ENCODE assay signal across 1 cellular context in genomic region chr13:51921790-51922740, GRCh38.
A peak's percentile ranks its signal among the peaks of the same experiment; 100 is the strongest.
TF ChIP-seq lines count a peak whose summit lies in the region.

No MANE protein-coding gene starts in this region.

TF ChIP-seq in K562, 482 proteins besides CTCF, POLR2A, EP300 and RAD21 (continued from another document and continues in another):
- no peak for TF ChIP-seq AFF4 (CRISPR knock-in tag; IDR thresholded peaks at IDR 0.05)
- TF ChIP-seq JUN (IDR thresholded peaks at IDR 0.05; ENCODE audit: borderline replicate concordance, low read depth, low read length): peak; percentile 72
- no peak for TF ChIP-seq JUN (CRISPR knock-in tag; IDR thresholded peaks at IDR 0.05; ENCODE audit: borderline replicate concordance)
- TF ChIP-seq ZNF384 (IDR thresholded peaks at IDR 0.05; ENCODE audit: low read depth, low read length): peak; percentile 63
- no peak for TF ChIP-seq MIER1 (IDR thresholded peaks at IDR 0.05; ENCODE audit: low read depth)
- 0 out of 2 replicates have a peak, but pooled peaks have one; percentile 13 for TF ChIP-seq ZBTB40 (IDR thresholded peaks at IDR 0.05)
- TF ChIP-seq ZBTB40 (CRISPR knock-in tag; IDR thresholded peaks at IDR 0.05): no peak
- TF ChIP-seq GTF2F1 (IDR thresholded peaks at IDR 0.05; ENCODE audit: low read depth, low read length): no peak
- TF ChIP-seq ZFP91 (CRISPR knock-in tag; IDR thresholded peaks at IDR 0.05): no peak
- TF ChIP-seq RBM15 (IDR thresholded peaks at IDR 0.05; ENCODE audit: insufficient read depth, low read length): no peak
- peak; percentile 43; the same call in 1 of the 2 replicates for TF ChIP-seq ZKSCAN8 (CRISPR knock-in tag; IDR thresholded peaks at IDR 0.05)
- no peak for TF ChIP-seq DLX4 (CRISPR knock-in tag; IDR thresholded peaks at IDR 0.05)
- no peak for TF ChIP-seq ID3 (CRISPR knock-in tag; IDR thresholded peaks at IDR 0.05)
- peak; percentile 91 for TF ChIP-seq ID3 (tag; IDR thresholded peaks at IDR 0.05)
- peak; percentile 93 for TF ChIP-seq JUND (IDR thresholded peaks at IDR 0.05; ENCODE audit: borderline replicate concordance, low read depth, low read length)
- TF ChIP-seq JUND (tag; IDR thresholded peaks at IDR 0.05; ENCODE audit: borderline replicate concordance, low read depth, low read length): peak; percentile 87; the same call in 2 of the 3 replicates
- peak; percentile 77; the same call in 1 of the 2 replicates for TF ChIP-seq ZNF589 (CRISPR knock-in tag; IDR thresholded peaks at IDR 0.05; ENCODE audit: low read depth)
- TF ChIP-seq XRCC5 (IDR thresholded peaks at IDR 0.05; ENCODE audit: low read depth, low read length): 0 out of 2 replicates have a peak, but pooled peaks have one; percentile 29
- TF ChIP-seq PBX2 (CRISPR knock-in tag; IDR thresholded peaks at IDR 0.05; ENCODE audit: low read depth): no peak
- TF ChIP-seq PBX2 (tag; conservative IDR thresholded peaks at IDR 0.05; ENCODE audit: low read depth): no peak
- TF ChIP-seq ATF6 (CRISPR knock-in tag; IDR thresholded peaks at IDR 0.05): no peak
- no peak for TF ChIP-seq STAT6 (CRISPR knock-in tag; IDR thresholded peaks at IDR 0.05)
- TF ChIP-seq FOXK1 (CRISPR knock-in tag; IDR thresholded peaks at IDR 0.05; ENCODE audit: borderline replicate concordance): no peak
- TF ChIP-seq CBX1 (IDR thresholded peaks at IDR 0.05; ENCODE audit: low read depth): peak; percentile 53; the same call in 1 of the 2 replicates
- no peak for TF ChIP-seq ZNF740 (CRISPR knock-in tag; IDR thresholded peaks at IDR 0.05)
- TF ChIP-seq ZNF740 (tag; IDR thresholded peaks at IDR 0.05): no peak
